Comparison of ENCODE assay signal across 22 cellular contexts in genomic region chr18:59540356-59540755, GRCh38.
DNase-seq lines count a peak whose midpoint lies in the region; ATAC-seq and TF ChIP-seq lines count a peak whose summit lies in the region.
"Had no signal": no experiment of that assay in that cellular context is flagged by ENCODE, and none has a peak within 500 bp of the region (broad histone marks: within the 10 kb centered on the region; RNA-seq: fewer than 3 reads in every experiment).

No MANE protein-coding gene starts in this region.

- H3K4ac ChIP-seq in IMR-90 (ENCODE audit: low read depth, low read length): no peak overlapping the region

- H3K9me1 ChIP-seq in IMR-90 (ENCODE audit: insufficient read depth, low read length): 0 out of 2 replicates have a peak, but pooled peaks cover 3% of the 10 kb centered on the region

- no peak overlapping the region for H3K27ac ChIP-seq in IMR-90 (ENCODE audit: insufficient read depth, low read length)
- no peak overlapping the region for H3K27ac ChIP-seq in sigmoid colon
- no peak overlapping the region for H3K27ac ChIP-seq in Peyer's patch
- H3K27ac ChIP-seq: HL-60 had no signal

- TF ChIP-seq POLR2A in IMR-90 (IDR thresholded peaks at IDR 0.05; ENCODE audit: low read depth, low read length): no peak
- no peak for TF ChIP-seq POLR2A in sigmoid colon (IDR thresholded peaks at IDR 0.05)
- TF ChIP-seq POLR2A in Peyer's patch (IDR thresholded peaks at IDR 0.05): no peak

- no peaks in the 10 kb centered on the region for H3K27me3 Mint-ChIP-seq in nephron (ENCODE audit: low read depth)
- H3K27me3 Mint-ChIP-seq in Calu3 (ENCODE audit: unreplicated experiment): peaks cover 61% of the 10 kb centered on the region

- dilution Hi-C loops in IMR-90 (cut with HindIII; ENCODE audit: low sequenced_read_pairs, unreplicated experiment): no loop called here

- peaks cover 2% of the 10 kb centered on the region; the same call in 1 of the 2 replicates for H3K4me1 ChIP-seq in IMR-90 (ENCODE audit: control insufficient read depth, insufficient read depth, low read length)
- H3K4me1 ChIP-seq in sigmoid colon: peaks cover 0 to 14% (median 0%) of the 10 kb centered on the region in 4 donors
- no peaks in the 10 kb centered on the region for H3K4me1 ChIP-seq in Peyer's patch
- H3K4me1 ChIP-seq: HAP-1 had no signal

- no peak overlapping the region for H2BK120ac ChIP-seq in IMR-90 (ENCODE audit: low read depth, low read length)

- peaks cover 10% of the 10 kb centered on the region; the same call in 1 of the 2 replicates for H4K20me1 ChIP-seq in IMR-90 (ENCODE audit: insufficient read depth, low read length)

- peaks cover 28% of the 10 kb centered on the region for H3K4me1 Mint-ChIP-seq in nephron
- H3K4me1 Mint-ChIP-seq in Calu3 (ENCODE audit: low read depth, unreplicated experiment): no peaks in the 10 kb centered on the region
- H3K4me1 Mint-ChIP-seq: CD14-positive monocyte, IgD-negative memory B cell had no signal

- POLR2A ChIA-PET in IMR-90 (lab: Charles Lee; ENCODE audit: unreplicated experiment): no interaction called here

- H3K36me3 ChIP-seq in IMR-90 (ENCODE audit: control insufficient read depth, insufficient read depth, low read length): no peaks in the 10 kb centered on the region
- H3K36me3 ChIP-seq in sigmoid colon: no peaks in the 10 kb centered on the region
- no peaks in the 10 kb centered on the region for H3K36me3 ChIP-seq in Peyer's patch
- H3K36me3 ChIP-seq: HAP-1 had no signal

- no peak overlapping the region for H3K56ac ChIP-seq in IMR-90 (ENCODE audit: extremely low read depth, insufficient read depth, low read length)

- in situ Hi-C loops in IMR-90 (cut with MboI; ENCODE audit: low sequenced_read_pairs): no loop called here

- H3K9me3 ChIP-seq in IMR-90 (ENCODE audit: control insufficient read depth, insufficient read depth, low read length) (no peaks in the 10 kb centered on the region), sigmoid colon (no peaks in the 10 kb centered on the region), Peyer's patch (no peaks in the 10 kb centered on the region)
- H3K9me3 ChIP-seq: HAP-1, SK-N-SH had no signal

- H4K5ac ChIP-seq in IMR-90 (ENCODE audit: low read depth, low read length): no peak overlapping the region

- H2BK20ac ChIP-seq in IMR-90 (ENCODE audit: low read depth, low read length): no peak overlapping the region

- no peak overlapping the region for H2BK15ac ChIP-seq in IMR-90 (ENCODE audit: low read depth, low read length)

- H3K36me3 Mint-ChIP-seq in nephron (ENCODE audit: low read depth) (no peaks in the 10 kb centered on the region), Calu3 (ENCODE audit: insufficient read depth, unreplicated experiment) (no peaks in the 10 kb centered on the region)
- H3K36me3 Mint-ChIP-seq: CD14-positive monocyte, IgD-negative memory B cell had no signal

- H4K8ac ChIP-seq in IMR-90 (ENCODE audit: low read depth in 2 of 2, low read length in 2 of 2): no peak overlapping the region

- H3K4me3 Mint-ChIP-seq in nephron (no peak overlapping the region), Calu3 (ENCODE audit: low read depth, unreplicated experiment) (no peak overlapping the region)
- H3K4me3 Mint-ChIP-seq: CD14-positive monocyte, IgD-negative memory B cell had no signal

- no peak overlapping the region for H2AK9ac ChIP-seq in IMR-90 (replicated peaks; ENCODE audit: low read depth, low read length, poor library complexity)

- H3K9ac ChIP-seq in IMR-90 (ENCODE audit: low read depth, low read length): no peak overlapping the region
- H3K9ac ChIP-seq: SK-N-SH had no signal

- no peak overlapping the region for H3K14ac ChIP-seq in IMR-90 (replicated peaks; ENCODE audit: low read depth, low read length)

- H4K91ac ChIP-seq in IMR-90 (ENCODE audit: insufficient read depth, low read depth, low read length): no peak overlapping the region

- peak overlapping the region; percentile 19 to 73 (median 62) for H3K27ac Mint-ChIP-seq in nephron
- H3K27ac Mint-ChIP-seq in Calu3 (ENCODE audit: unreplicated experiment): no peak overlapping the region
- H3K27ac Mint-ChIP-seq: CD14-positive monocyte, IgD-negative memory B cell had no signal

- no peak overlapping the region for H2AK5ac ChIP-seq in IMR-90 (ENCODE audit: low read depth, low read length)

- no peak overlapping the region for H3K23ac ChIP-seq in IMR-90 (ENCODE audit: low read depth, low read length)

- no peaks in the 10 kb centered on the region for H3K27me3 ChIP-seq in IMR-90 (ENCODE audit: control insufficient read depth, insufficient read depth, low read length)
- no peaks in the 10 kb centered on the region for H3K27me3 ChIP-seq in sigmoid colon
- H3K27me3 ChIP-seq in Peyer's patch: no peaks in the 10 kb centered on the region

- intact Hi-C loops in IMR-90 (cut with micrococcal nuclease) (no loop called here), sigmoid colon (cut with DNase I) (no loop called here), Calu3 (cut with micrococcal nuclease; ENCODE audit: unreplicated experiment) (no loop called here)

- BruUV-seq in IMR-90 (replicated peaks; lab: Mats Ljungman, UMichigan) (no TSS peak), Calu3 (replicated peaks; lab: Mats Ljungman, UMichigan) (no TSS peak)

- H2BK5ac ChIP-seq in IMR-90 (ENCODE audit: low read depth, low read length, poor library complexity, severe bottlenecking): no peak overlapping the region

- no peak for TF ChIP-seq CTCF in AG10803 (conservative IDR thresholded peaks at IDR 0.05; ENCODE audit: low read length)
- no peak for TF ChIP-seq CTCF in IMR-90 (conservative IDR thresholded peaks at IDR 0.05; ENCODE audit: low read depth, low read length)
- TF ChIP-seq CTCF in choroid plexus epithelial cell (conservative IDR thresholded peaks at IDR 0.05; ENCODE audit: low read depth, low read length): no peak
- TF ChIP-seq CTCF in nephron (IDR thresholded peaks at IDR 0.05; ENCODE audit: unreplicated experiment in 3 of 3): no peak
- TF ChIP-seq CTCF in sigmoid colon (IDR thresholded peaks at IDR 0.05): no peak
- no peak for TF ChIP-seq CTCF in Peyer's patch (IDR thresholded peaks at IDR 0.05)
- no peak for TF ChIP-seq CTCF in Calu3 (IDR thresholded peaks at IDR 0.05; ENCODE audit: unreplicated experiment)

- no peak for TF ChIP-seq EP300 in sigmoid colon (IDR thresholded peaks at IDR 0.05)

- DNase-seq in AG10803 (ENCODE audit: low read depth): peak; percentile 25
- DNase-seq in IMR-90: no peak
- DNase-seq in choroid plexus epithelial cell (ENCODE audit: low read depth): peak; percentile 63
- DNase-seq in sigmoid colon: no peak
- DNase-seq in Peyer's patch: no peak
- DNase-seq in Calu3: no peak
- DNase-seq: DMS 273 treated with DMSO at 0.1 percent for 48 hours; DND-41; Kasumi-1; NCI-H1092 treated with DMSO at 0.1 percent for 48 hours; NCI-H146; NCI-H2029 treated with DMSO at 0.1 percent for 48 hours; NCI-H2227 treated with DMSO at 0.1 percent for 48 hours; NK-92 treated with Interleukin-12 subunit alpha and Interleukin-12 subunit beta, amount 100 ng/mL, for 24 hours; SHP77; SK-N-SH had no signal

- TF ChIP-seq RAD21 in IMR-90 (IDR thresholded peaks at IDR 0.05; ENCODE audit: low read length): no peak

- ATAC-seq in IMR-90 (ENCODE audit: low read depth) (no peak), HG03457 (IDR thresholded peaks at IDR 0.05; ENCODE audit: unreplicated experiment) (no peak)

- peak overlapping the region; percentile 10; the same call in 1 of the 2 replicates for H3K18ac ChIP-seq in IMR-90 (ENCODE audit: low read depth, low read length)

- no peak overlapping the region for H2AFZ ChIP-seq in IMR-90 (replicated peaks; ENCODE audit: low read length, poor library complexity)

- no peak overlapping the region for H3K4me3 ChIP-seq in AG10803 (ENCODE audit: low read length)
- no peak overlapping the region for H3K4me3 ChIP-seq in IMR-90 (ENCODE audit: insufficient read depth, low read depth, low read length)
- H3K4me3 ChIP-seq in choroid plexus epithelial cell (ENCODE audit: low read depth, low read length): no peak overlapping the region
- no peak overlapping the region for H3K4me3 ChIP-seq in sigmoid colon
- no peak overlapping the region for H3K4me3 ChIP-seq in Peyer's patch
- H3K4me3 ChIP-seq: HAP-1 had no signal

- H3K4me2 ChIP-seq in IMR-90 (ENCODE audit: low read depth, low read length): no peak overlapping the region
- H3K4me2 ChIP-seq: SK-N-SH had no signal

- CTCF ChIA-PET in IMR-90 (lab: Yijun Ruan, JAX): no interaction called here
- CTCF ChIA-PET in Calu3 (lab: Charles Lee): no interaction called here

- H3K9me3 Mint-ChIP-seq in nephron (no peaks in the 10 kb centered on the region), Calu3 (ENCODE audit: low read depth, unreplicated experiment) (no peaks in the 10 kb centered on the region)
- H3K9me3 Mint-ChIP-seq: IgD-negative memory B cell had no signal

- peaks cover 19 to 20% of the 10 kb centered on the region in 2 experiments for H3K79me1 ChIP-seq in IMR-90 (ENCODE audit: low read depth in 1 of 2, low read length in 2 of 2)

TF ChIP-seq in IMR-90, 13 proteins besides CTCF, POLR2A, EP300 and RAD21:
- no peak for TF ChIP-seq RFX5 (IDR thresholded peaks at IDR 0.05; ENCODE audit: low read depth, low read length)
- TF ChIP-seq FOS (IDR thresholded peaks at IDR 0.05; ENCODE audit: low read depth, low read length): no peak
TF ChIP-seq in IMR-90: peak in this region for 0.

Comparison
In these comparisons a context has a peak if more than half of its experiments do, and no peak if none do; other contexts are left out.
1. DNase-seq: peak in AG10803 (single experiment) and choroid plexus epithelial cell (single experiment); none in IMR-90 (single experiment), sigmoid colon (single experiment), Peyer's patch (0 of 3) and Calu3 (single experiment).